ENCODE assay signal across 10 cellular contexts in the genomic region with DNA sequence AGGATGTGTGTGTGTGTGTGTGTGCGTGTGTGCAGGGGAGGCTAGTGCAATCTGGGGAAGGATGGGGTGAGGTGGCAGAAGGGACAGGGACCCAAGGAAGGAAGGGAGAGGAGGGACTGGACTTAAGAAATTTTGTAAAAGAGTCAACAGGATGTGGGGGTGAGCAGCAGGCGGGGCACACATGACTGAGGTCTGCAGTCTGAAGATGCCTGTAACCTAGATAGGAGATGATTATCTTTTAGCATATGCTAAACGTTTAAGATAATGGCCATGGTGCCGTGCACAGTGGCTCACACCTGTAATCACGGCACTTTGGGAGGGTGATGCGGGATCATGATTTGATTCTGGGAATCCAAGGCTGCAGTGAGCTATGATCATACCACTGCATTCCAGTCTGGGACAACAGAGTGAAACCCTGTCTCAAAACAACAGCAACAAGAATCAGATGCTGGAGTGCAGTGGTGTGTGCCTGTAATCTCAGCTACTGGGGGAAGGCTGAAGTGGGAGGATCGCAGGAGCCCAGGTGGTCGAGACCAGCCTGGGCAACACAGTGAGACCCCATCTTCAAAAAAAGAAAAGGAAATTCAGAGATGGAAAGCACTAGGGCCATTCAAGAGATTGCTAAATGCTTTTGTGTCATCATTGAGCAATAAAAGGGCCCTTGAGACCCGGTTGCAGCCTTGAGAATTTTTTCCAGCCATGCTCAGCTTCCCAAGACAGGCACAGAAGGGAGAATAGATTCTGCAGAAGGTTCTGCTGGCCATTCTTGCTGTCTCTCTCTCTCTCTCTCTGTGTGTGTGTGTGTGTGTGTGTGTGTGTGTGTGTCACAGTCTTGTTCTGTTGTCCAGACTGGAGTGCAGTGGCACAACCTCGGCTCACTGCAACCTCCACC. TPM values are rescaled to one million over a fixed set of nuclear protein-coding genes. Genes with fewer than 3 reads are reported as not detected.
A peak's percentile ranks its signal among the peaks of the same experiment; 100 is the strongest.
DNase-seq lines count a peak whose midpoint lies in the region; ATAC-seq and TF ChIP-seq lines count a peak whose summit lies in the region.
"Had no signal": no experiment of that assay in that cellular context is flagged by ENCODE, and none has a peak within 500 bp of the region (broad histone marks: within the 10 kb centered on the region; RNA-seq: fewer than 3 reads in every experiment).

No MANE protein-coding gene starts in this region.

- H3K9me3 ChIP-seq in spleen, result no peaks in the 10 kb centered on the region
- H3K9me3 ChIP-seq: left lung had no signal

- H3K36me3 ChIP-seq in spleen, result peaks cover 0 to 31% (median 18%) of the 10 kb centered on the region in 6 donors

- H3K27me3 ChIP-seq in HL-60 (ENCODE audit: insufficient read depth, poor library complexity, severe bottlenecking) (no peaks in the 10 kb centered on the region), spleen (replicated peaks in 1 of 7) (no peaks in the 10 kb centered on the region)
- H3K27me3 ChIP-seq: left lung had no signal

- no peak for TF ChIP-seq CTCF in HL-60 (IDR thresholded peaks at IDR 0.05; ENCODE audit: insufficient read depth, low read length)
- no peak for TF ChIP-seq CTCF in spleen (IDR thresholded peaks at IDR 0.05 in 8 of 11, conservative IDR thresholded peaks at IDR 0.05 in 3 of 11)

- DNase-seq in HL-60 (ENCODE audit: low read depth in 1 of 2, low spot score in 1 of 2), result peak; percentile 85 to 90
- DNase-seq in T-helper 9 cell, result peak; percentile 35
- peak; percentile 10 for DNase-seq in dermis blood vessel endothelial cell
- DNase-seq in spleen, result peak; percentile 85
- DNase-seq in kidney tubule cell (ENCODE audit: low spot score), result no peak
- no peak for DNase-seq in NCI-H187 treated with DMSO at 0.1 percent for 48 hours (lab: John Stamatoyannopoulos, UW)
- DNase-seq: left lung, NCI-H1436 had no signal

- H3K27ac ChIP-seq in HL-60 (replicated peaks) (peak overlapping the region; percentile 70), spleen (peak overlapping the region; percentile 57 to 99 (median 84))

- peaks cover 19 to 66% (median 55%) of the 10 kb centered on the region in 6 donors for H3K4me1 ChIP-seq in spleen

- ATAC-seq in HG03342 (IDR thresholded peaks at IDR 0.05; ENCODE audit: unreplicated experiment), result no peak
- ATAC-seq in HG03432 (IDR thresholded peaks at IDR 0.05; ENCODE audit: unreplicated experiment), result no peak
- ATAC-seq: left lung had no signal

- H3K4me3 ChIP-seq in HL-60 (replicated peaks; ENCODE audit: insufficient read depth, low read length) (no peak overlapping the region), spleen (peak overlapping the region in 1 of 8 donors; percentile 43)
- H3K4me3 ChIP-seq: left lung had no signal

- no peak for TF ChIP-seq POLR2A in spleen (IDR thresholded peaks at IDR 0.05)

- WGBS in spleen, 5 donors, result 24 to 41% (median 32%) methylated on average over 9 to 10 of the region's 10 CpGs

- intact Hi-C loops in spleen (cut with DNase I; ENCODE audit: low total_unique reads), result loop anchor here (10.0 kb wide), 1 partner anchor 163 kb away; no protein-coding TSS in a partner anchor

RNA-seq across cellular contexts. Expression of a gene that starts 3.8 kb away (rescaled TPM):
- total RNA-seq in dermis blood vessel endothelial cell, result 2.0 and 8.6 TPM in 2 replicates
- total RNA-seq in spleen, result 10 to 100 TPM; 12.0 to 31.0 (median 26.6) TPM
- 10 to 100 TPM; 12.7 to 31.7 (median 15.8) TPM for polyA plus RNA-seq in spleen

RNA-seq across cellular contexts. Expression of a gene that starts 15.4 kb away (rescaled TPM):
- total RNA-seq in dermis blood vessel endothelial cell (not detected in 2 replicates), spleen (10 to 100 TPM in 6 of 7 donors, 1 to 10 TPM in 1; 7.1 to 36.5 (median 15.1) TPM)
- polyA plus RNA-seq in spleen, result 10 to 100 TPM in 2 of 3 donors, 1 to 10 TPM in 1; 2.4 to 23.0 (median 22.0) TPM

RNA-seq across cellular contexts. Expression of a gene that starts 59.4 kb away (rescaled TPM):
- total RNA-seq in dermis blood vessel endothelial cell (0.14 and 0.34 TPM in 2 replicates), spleen (100 to 1,000 TPM; 167 to 423 (median 234) TPM)
- 10 to 100 TPM; 22.1 to 88.8 (median 55.0) TPM for polyA plus RNA-seq in spleen

Comparison
In these comparisons a context has a peak if more than half of its experiments do, and no peak if none do; other contexts are left out.
1. DNase-seq: peak in HL-60 (2 of 2), T-helper 9 cell (single experiment), dermis blood vessel endothelial cell (single experiment) and spleen (single experiment); none in kidney tubule cell (single experiment) and NCI-H187 treated with DMSO at 0.1 percent for 48 hours (single experiment).
2. RNA of a gene that starts 59.4 kb away (total RNA-seq): 167 to 423 TPM in spleen; 0.14 to 0.34 TPM in dermis blood vessel endothelial cell; every median in the first group is over 100 times any median in the second.